Comparison of ENCODE assay signal across 8 cellular contexts in genomic region chr1:78490861-78491310, GRCh38. TPM values are rescaled to one million over a fixed set of nuclear protein-coding genes. Genes with fewer than 3 reads are reported as not detected.
A peak's percentile ranks its signal among the peaks of the same experiment; 100 is the strongest.
DNase-seq lines count a peak whose midpoint lies in the region; ATAC-seq, FAIRE-seq and TF ChIP-seq lines count a peak whose summit lies in the region.

Gene PTGFR (plus strand): TSS chr1:78490974. CDS start chr1:78492744, 1,770 bp downstream.

- no peak within 1 kb of the TSS for H3K27ac ChIP-seq in pancreas

- TF ChIP-seq CTCF in fibroblast of the aortic adventitia (IDR thresholded peaks at IDR 0.05; ENCODE audit: insufficient read depth, low read length): no peak
- no peak for TF ChIP-seq CTCF in pancreas (IDR thresholded peaks at IDR 0.05)
- no peak for TF ChIP-seq CTCF in GM13977 (IDR thresholded peaks at IDR 0.05; ENCODE audit: extremely low read depth, insufficient read depth, missing control alignments)

- in situ Hi-C loops in GM13977 (cut with MboI; ENCODE audit: low pct_unique_long_range_greater_than_20kb, low sequenced_read_pairs, unreplicated experiment): no loop called here

- peak; percentile 66 for DNase-seq in D341Med (ENCODE audit: low spot score)
- peak; percentile 19 for DNase-seq in NCI-H748 treated with DMSO at 0.1 percent for 48 hours (lab: John Stamatoyannopoulos, UW)
- DNase-seq in fibroblast of the aortic adventitia (ENCODE audit: low read depth): peak; percentile 45
- DNase-seq in pancreas: peak in 4 of 6 donors; percentile 8 to 72 (median 41)
- DNase-seq in GM13977 (ENCODE audit: low spot score): no peak
- no peak for DNase-seq in activated CD4-positive, alpha-beta T cell treated with anti-CD3 and anti-CD28 coated beads for 48 hours

- H3K4me1 ChIP-seq in pancreas: peaks cover 0 to 6% (median 5%) of the 10 kb centered on the region in 3 donors

- H3K27me3 ChIP-seq in pancreas: no peaks in the 10 kb centered on the region

- H3K4me3 ChIP-seq in fibroblast of the aortic adventitia (ENCODE audit: low read depth, low read length): peak within 1 kb of the TSS; percentile 88
- peak within 1 kb of the TSS; percentile 22 to 52 (median 36) for H3K4me3 ChIP-seq in pancreas

- no peaks in the 10 kb centered on the region for H3K9me3 ChIP-seq in pancreas

- 0% methylated on average over 37 to 39 of the region's 39 CpGs for WGBS in pancreas, 2 donors

- FAIRE-seq in pancreas (lab: Jason Lieb, UNC): no peak

- intact Hi-C loops in pancreas (cut with DNase I): no loop called here

- H3K36me3 ChIP-seq in pancreas: no peaks in the 10 kb centered on the region

- ATAC-seq in pancreas (peak; percentile 57 to 76 (median 74)), GM19035 (IDR thresholded peaks at IDR 0.05; ENCODE audit: unreplicated experiment) (no peak), HG03354 (IDR thresholded peaks at IDR 0.05; ENCODE audit: poor library complexity, severe bottlenecking, unreplicated experiment) (no peak)

RNA-seq across cellular contexts. Expression of gene PTGFR, which starts in this region (rescaled TPM):
- 34.3 and 77.5 TPM in 2 replicates for total RNA-seq in fibroblast of the aortic adventitia (ENCODE audit: low replicate concordance)
- total RNA-seq in pancreas: 1 to 10 TPM in 4 of 6 donors, under 1 TPM in 2; 0.43 to 1.8 (median 1.1) TPM
- polyA plus RNA-seq in pancreas: 1 to 10 TPM in 1 of 2 donors, under 1 TPM in 1; 0.57 to 3.9 TPM

Comparison
In these comparisons a context has a peak if more than half of its experiments do, and no peak if none do; other contexts are left out.
1. RNA of gene PTGFR (total RNA-seq): 34.3 to 77.5 TPM in fibroblast of the aortic adventitia; 0.43 to 1.8 TPM in pancreas; every median in the first group is over 10 times any median in the second.
2. DNase-seq: peak in D341Med (single experiment), NCI-H748 treated with DMSO at 0.1 percent for 48 hours (single experiment), fibroblast of the aortic adventitia (single experiment) and pancreas (4 of 6); none in GM13977 (single experiment) and activated CD4-positive, alpha-beta T cell treated with anti-CD3 and anti-CD28 coated beads for 48 hours (single experiment).
3. ATAC-seq: peak in pancreas (4 of 4); none in GM19035 (single experiment) and HG03354 (single experiment).